Comparison of ENCODE assay signal across 12 cellular contexts in genomic region chr4:76210502-76210901, GRCh38. TPM values are rescaled to one million over a fixed set of nuclear protein-coding genes. Genes with fewer than 3 reads are reported as not detected.
DNase-seq lines count a peak whose midpoint lies in the region; ATAC-seq, FAIRE-seq and TF ChIP-seq lines count a peak whose summit lies in the region.
"Had no signal": no experiment of that assay in that cellular context is flagged by ENCODE, and none has a peak within 500 bp of the region (broad histone marks: within the 10 kb centered on the region; RNA-seq: fewer than 3 reads in every experiment).

No MANE protein-coding gene starts in this region.

- H3K4ac ChIP-seq in mesendoderm (ENCODE audit: low read depth, low read length) = no peak overlapping the region

- H4K8ac ChIP-seq in mesendoderm (ENCODE audit: low read depth, low read length) = no peak overlapping the region

- TF ChIP-seq CTCF in thoracic aorta (IDR thresholded peaks at IDR 0.05) (no peak), kidney (IDR thresholded peaks at IDR 0.05; ENCODE audit: borderline replicate concordance, extremely low read depth, insufficient read depth) (no peak)

- no peak overlapping the region for H2AK5ac ChIP-seq in mesendoderm (ENCODE audit: low read length)

- FAIRE-seq in kidney (lab: Jason Lieb, UNC) = no peak

- no peak overlapping the region for H3K4me2 ChIP-seq in mesendoderm (ENCODE audit: low read length)

- H3K79me1 ChIP-seq in mesendoderm (ENCODE audit: low read length) = peaks cover 13% of the 10 kb centered on the region

- DNase-seq in NOMO-1 (lab: John Stamatoyannopoulos, UW; ENCODE audit: unreplicated experiment in 2 of 2) (peak; percentile 45 to 62), caudate nucleus (lab: John Stamatoyannopoulos, UW) (peak in 1 of 61 donors; percentile 19), thoracic aorta (ENCODE audit: low spot score) (no peak), kidney (no peak), HEK293T (ENCODE audit: extremely low spot score) (no peak), mesendoderm (no peak)
- DNase-seq: cerebellar nuclear complex; NCI-H526 treated with DMSO at 0.1 percent for 48 hours; stimulated activated CD4-positive, alpha-beta T cell treated with anti-CD3 and anti-CD28 coated beads, Interleukin-12 subunit alpha, Interleukin-12 subunit beta, amount 100 ng/mL, for 4 hours had no signal

- H3K27me3 ChIP-seq in muscle layer of colon (ENCODE audit: control insufficient read depth in 1 of 2, insufficient read depth in 2 of 2, low read length in 2 of 2) (no peaks in the 10 kb centered on the region), thoracic aorta (replicated peaks; ENCODE audit: insufficient read depth) (no peaks in the 10 kb centered on the region), mesendoderm (ENCODE audit: insufficient read depth, low read length, poor library complexity) (no peaks in the 10 kb centered on the region)

- H3K4me3 ChIP-seq in muscle layer of colon (ENCODE audit: low read depth in 1 of 2, low read length in 2 of 2) = no peak overlapping the region
- H3K4me3 ChIP-seq in thoracic aorta = peak overlapping the region; percentile 90
- no peak overlapping the region for H3K4me3 ChIP-seq in kidney (ENCODE audit: low read length in 2 of 2)
- H3K4me3 ChIP-seq in mesendoderm (ENCODE audit: low read length) = no peak overlapping the region
- H3K4me3 ChIP-seq: K562 had no signal

- no peak overlapping the region for H2BK5ac ChIP-seq in mesendoderm (ENCODE audit: low read length)

- WGBS in mesendoderm (ENCODE audit: extremely low coverage, insufficient coverage, low lambda C conversion rate) = no CpG with 5 or more reads among the region's 3 CpGs

- H3K79me2 ChIP-seq in mesendoderm (ENCODE audit: control insufficient read depth, insufficient read depth, low read length) = no peaks in the 10 kb centered on the region

- H3K36me3 ChIP-seq in muscle layer of colon (ENCODE audit: insufficient read depth, low read length) = no peaks in the 10 kb centered on the region
- H3K36me3 ChIP-seq in thoracic aorta = no peaks in the 10 kb centered on the region
- H3K36me3 ChIP-seq in kidney (ENCODE audit: control insufficient read depth in 1 of 2, insufficient read depth in 2 of 2, low read length in 2 of 2) = no peaks in the 10 kb centered on the region
- no peaks in the 10 kb centered on the region for H3K36me3 ChIP-seq in mesendoderm (ENCODE audit: control insufficient read depth, insufficient read depth, low read length)

- H4K5ac ChIP-seq in mesendoderm (ENCODE audit: low read length) = no peak overlapping the region

- no peaks in the 10 kb centered on the region for H3K9me3 ChIP-seq in muscle layer of colon (ENCODE audit: low read length)
- no peaks in the 10 kb centered on the region for H3K9me3 ChIP-seq in thoracic aorta
- no peaks in the 10 kb centered on the region for H3K9me3 ChIP-seq in kidney (ENCODE audit: control insufficient read depth in 1 of 2, low read length in 2 of 2)

- H3K4me1 ChIP-seq in muscle layer of colon (ENCODE audit: insufficient read depth, low read length) (peaks cover 77% of the 10 kb centered on the region), thoracic aorta (ENCODE audit: control insufficient read depth in 1 of 2, low read depth in 2 of 2) (peaks cover 62 to 85% of the 10 kb centered on the region in 2 donors), kidney (ENCODE audit: control insufficient read depth in 1 of 2, insufficient read depth in 1 of 2, low read depth in 1 of 2, low read length in 2 of 2) (peaks cover 51 to 52% of the 10 kb centered on the region in 2 donors), mesendoderm (ENCODE audit: control insufficient read depth, low read depth, low read length) (peaks cover 7% of the 10 kb centered on the region)

- H3K56ac ChIP-seq in mesendoderm (ENCODE audit: low read length) = no peak overlapping the region

- H3K9ac ChIP-seq in muscle layer of colon (ENCODE audit: low read length) (no peak overlapping the region), kidney (ENCODE audit: low read length in 2 of 2) (peak overlapping the region in 1 of 2 donors; percentile 30), mesendoderm (ENCODE audit: low read length) (no peak overlapping the region)

- CTCF ChIA-PET in HEK293T (lab: Yijun Ruan, JAX) = interaction anchor here (2.2 kb wide), 1 partner anchor 31 kb away, joined by 8 read pairs; no protein-coding TSS in a partner anchor

- H3K27ac ChIP-seq in caudate nucleus (ENCODE audit: low read depth, low read length) (peak overlapping the region; percentile 53), muscle layer of colon (ENCODE audit: low read depth, low read length) (peak overlapping the region; percentile 2), thoracic aorta (peak overlapping the region; percentile 24 to 98), kidney (ENCODE audit: low read depth in 2 of 2, low read length in 2 of 2) (no peak overlapping the region), mesendoderm (ENCODE audit: low read depth, low read length) (no peak overlapping the region)

- no peak overlapping the region for H2BK15ac ChIP-seq in mesendoderm (replicated peaks; ENCODE audit: low read depth)

- no peak overlapping the region for H3K23ac ChIP-seq in mesendoderm (ENCODE audit: low read length)

- POLR2A ChIA-PET in HEK293T (lab: Yijun Ruan, JAX) = interaction anchor here (0.9 to 1.7 kb wide), 2 partner anchors 26 to 96 kb away, joined by 3 to 6 read pairs; partner anchors contain the start of gene STBD1

- intact Hi-C loops in kidney (cut with DNase I) = no loop called here

- H3K18ac ChIP-seq in mesendoderm (ENCODE audit: low read length) = no peak overlapping the region

- H2BK120ac ChIP-seq in mesendoderm (ENCODE audit: low read depth, low read length) = no peak overlapping the region

- ATAC-seq in thoracic aorta (ENCODE audit: insufficient number of reproducible peaks, low FRiP score, low read depth) = no peak
- ATAC-seq in HG02970 (IDR thresholded peaks at IDR 0.05; ENCODE audit: low FRiP score, unreplicated experiment) = no peak
- ATAC-seq: K562 had no signal

TF ChIP-seq in HEK293T, 16 proteins besides CTCF, POLR2A, EP300 and RAD21:
- TF ChIP-seq FOXM1 (IDR thresholded peaks at IDR 0.05; ENCODE audit: borderline replicate concordance) (no peak), LEF1 (IDR thresholded peaks at IDR 0.05; ENCODE audit: borderline replicate concordance) (no peak), ELF4 (IDR thresholded peaks at IDR 0.05) (no peak), SP1 (IDR thresholded peaks at IDR 0.05) (no peak), NFRKB (IDR thresholded peaks at IDR 0.05) (no peak), ARNT (IDR thresholded peaks at IDR 0.05) (no peak), PKNOX1 (IDR thresholded peaks at IDR 0.05) (no peak)

RNA-seq across cellular contexts. Expression of gene SCARB2, which starts 3.1 kb away (rescaled TPM):
- 100 to 1,000 TPM; 133 to 165 TPM for total RNA-seq in thoracic aorta
- 151 TPM for total RNA-seq in kidney
- polyA plus RNA-seq in kidney (ENCODE audit: insufficient read depth, low read depth, low replicate concordance) = 75.5 TPM
- 16.2 TPM for polyA plus RNA-seq in mesendoderm (2013, experiment 1 of 2)
- polyA plus RNA-seq in mesendoderm (2013, experiment 2 of 2) = 16.6 TPM

RNA-seq across cellular contexts. Expression of gene FAM47E, which starts 41.0 kb away (rescaled TPM):
- total RNA-seq in thoracic aorta (under 1 TPM; 0.42 to 0.54 TPM), kidney (10.4 TPM)
- 15.0 TPM for polyA plus RNA-seq in kidney (ENCODE audit: insufficient read depth, low read depth, low replicate concordance)
- 0.41 TPM for polyA plus RNA-seq in mesendoderm (2013, experiment 1 of 2)
- polyA plus RNA-seq in mesendoderm (2013, experiment 2 of 2) = 0.31 TPM

Comparison
In these comparisons a context has a peak if more than half of its experiments do, and no peak if none do; other contexts are left out.
1. DNase-seq: peak in NOMO-1 (2 of 2); none in thoracic aorta (single experiment), kidney (single experiment), HEK293T (single experiment) and mesendoderm (single experiment).
2. H3K27ac ChIP-seq: peak in caudate nucleus (single experiment), muscle layer of colon (single experiment) and thoracic aorta (2 of 2); none in kidney (0 of 2) and mesendoderm (single experiment).